Comparison of ENCODE assay signal across 2 cellular contexts in the genomic region with DNA sequence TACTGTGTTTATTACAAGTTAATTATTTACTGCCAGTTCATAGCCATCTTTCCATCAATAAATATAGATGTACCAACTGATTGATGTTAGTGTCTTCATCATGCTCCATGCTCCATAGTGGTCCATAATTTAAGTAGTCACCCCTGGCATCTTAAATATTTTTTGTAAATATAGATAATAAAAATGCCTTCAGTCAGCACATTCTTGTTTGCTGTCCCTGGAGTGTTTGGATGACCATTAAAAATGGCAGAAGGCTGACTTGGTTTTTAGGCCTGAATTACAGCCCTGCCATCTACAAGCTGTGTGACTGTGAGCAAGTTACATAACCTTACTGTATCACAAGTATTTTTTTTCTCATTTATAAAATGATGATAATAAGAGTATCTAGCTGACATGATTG.
TF ChIP-seq lines count a peak whose summit lies in the region.

No MANE protein-coding gene starts in this region.

TF ChIP-seq in A549, 52 proteins besides CTCF, POLR2A, EP300 and RAD21:
- peak; percentile 70 for TF ChIP-seq MAFK (IDR thresholded peaks at IDR 0.05; ENCODE audit: partially characterized antibody)
- TF ChIP-seq CHD4 (IDR thresholded peaks at IDR 0.05; ENCODE audit: borderline replicate concordance): no peak
- no peak for TF ChIP-seq USF2 (IDR thresholded peaks at IDR 0.05)

TF ChIP-seq in IMR-90, 13 proteins besides CTCF, POLR2A, EP300 and RAD21:
- no peak for TF ChIP-seq MAZ (IDR thresholded peaks at IDR 0.05; ENCODE audit: borderline replicate concordance, low read depth, low read length)
- no peak for TF ChIP-seq MXI1 (IDR thresholded peaks at IDR 0.05; ENCODE audit: borderline replicate concordance, low read depth, low read length)
- TF ChIP-seq CHD1 (IDR thresholded peaks at IDR 0.05; ENCODE audit: low read depth, low read length): no peak
- TF ChIP-seq MAFK (IDR thresholded peaks at IDR 0.05; ENCODE audit: low read depth, low read length): peak; percentile 73
- no peak for TF ChIP-seq SMC3 (IDR thresholded peaks at IDR 0.05; ENCODE audit: low read depth, low read length)
